ENCODE assay signal across 23 cellular contexts in genomic region chr1:199752688-199753027, GRCh38.
"Had no signal": no experiment of that assay in that cellular context is flagged by ENCODE, and none has a peak within 500 bp of the region (broad histone marks: within the 10 kb centered on the region; RNA-seq: fewer than 3 reads in every experiment).

No MANE protein-coding gene starts in this region.

- H3K36me3 ChIP-seq: MG63, SJSA1 had no signal

- DNase-seq: IMR-90, Karpas-422, KG1, MG63, NCI-H1092, NCI-H1105 treated with DMSO at 0.1 percent for 48 hours, NCI-H1417 treated with DMSO at 0.1 percent for 48 hours, NCI-H146, NCI-H187, NCI-H2029, NCI-H2081 treated with DMSO at 0.1 percent for 48 hours, NCI-H2171, NCI-H226, NCI-H446, NCI-H510A, NCI-H524 treated with DMSO at 0.1 percent for 48 hours, NCI-H69, NCI-H774, Right ventricle myocardium superior, RPMI8226, SIG-M5 had no signal

- H3K4me1 ChIP-seq: SJSA1 had no signal

- H3K27ac ChIP-seq: SJSA1, SK-N-MC had no signal

- H3K27me3 ChIP-seq: MG63 had no signal

- H3K4me3 ChIP-seq: MG63, SJSA1, SK-N-MC had no signal

- H3K9me3 ChIP-seq: SJSA1 had no signal
